1 cellular context compared by ENCODE assay signal in the genomic region with DNA sequence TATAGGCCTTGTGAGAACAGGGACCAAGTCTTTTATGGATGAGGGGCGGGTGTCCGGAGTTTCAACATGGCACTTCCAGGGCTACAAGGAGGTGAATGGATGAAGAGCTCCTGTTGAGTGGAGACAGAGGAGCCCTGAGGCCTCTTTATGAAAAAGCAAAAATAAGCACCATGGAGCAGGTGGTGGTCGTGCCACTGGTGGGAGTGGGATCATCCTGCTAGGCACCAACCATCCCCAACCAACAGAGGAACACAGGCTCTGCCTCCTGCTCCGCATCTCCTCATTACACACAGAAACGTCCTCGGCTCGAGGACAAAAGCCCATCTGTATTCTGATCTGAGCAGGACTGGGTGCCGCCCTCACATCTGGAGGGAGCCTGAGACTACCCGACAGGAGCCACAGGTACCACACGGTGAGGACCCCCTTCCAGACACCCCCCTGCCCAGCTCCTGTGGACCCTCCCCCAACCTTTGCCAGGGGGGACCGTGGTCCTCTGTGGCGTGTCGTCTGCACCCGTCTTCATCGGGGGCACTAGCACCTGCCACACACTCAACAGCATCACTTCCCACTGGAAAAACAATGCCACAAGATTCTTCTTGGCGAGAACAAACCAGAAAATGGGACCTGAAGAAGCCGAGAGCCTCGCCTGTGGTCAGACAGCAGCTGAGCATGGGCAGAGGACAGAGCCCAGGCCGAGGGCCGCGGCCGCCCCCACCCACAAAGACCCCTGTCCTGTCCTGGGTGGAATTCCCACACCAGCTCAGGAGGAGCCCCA.
TF ChIP-seq lines count a peak whose summit lies in the region.

No MANE protein-coding gene starts in this region.

TF ChIP-seq in H1, 55 proteins besides CTCF, POLR2A, EP300 and RAD21:
- TF ChIP-seq CHD1 (IDR thresholded peaks at IDR 0.05; ENCODE audit: low read depth, low read length) (no peak), SIN3A (conservative IDR thresholded peaks at IDR 0.05 in 1 of 2, IDR thresholded peaks at IDR 0.05 in 1 of 2; ENCODE audit: low read depth in 1 of 2, low read length in 2 of 2) (no peak), MAFK (IDR thresholded peaks at IDR 0.05; ENCODE audit: low read depth, low read length) (no peak), EZH2 (IDR thresholded peaks at IDR 0.05; ENCODE audit: low read depth, low read length, severe bottlenecking) (no peak), TAF7 (optimal IDR thresholded peaks at IDR 0.05; ENCODE audit: borderline replicate concordance, low read depth, low read length) (no peak), SP2 (IDR thresholded peaks at IDR 0.05; ENCODE audit: low read length) (no peak), POU5F1 (IDR thresholded peaks at IDR 0.05; ENCODE audit: low read depth, low read length) (no peak), CTBP2 (IDR thresholded peaks at IDR 0.05; ENCODE audit: borderline replicate concordance, insufficient read depth, insufficient read length, low read length) (no peak)
- TF ChIP-seq, protein P1, sequence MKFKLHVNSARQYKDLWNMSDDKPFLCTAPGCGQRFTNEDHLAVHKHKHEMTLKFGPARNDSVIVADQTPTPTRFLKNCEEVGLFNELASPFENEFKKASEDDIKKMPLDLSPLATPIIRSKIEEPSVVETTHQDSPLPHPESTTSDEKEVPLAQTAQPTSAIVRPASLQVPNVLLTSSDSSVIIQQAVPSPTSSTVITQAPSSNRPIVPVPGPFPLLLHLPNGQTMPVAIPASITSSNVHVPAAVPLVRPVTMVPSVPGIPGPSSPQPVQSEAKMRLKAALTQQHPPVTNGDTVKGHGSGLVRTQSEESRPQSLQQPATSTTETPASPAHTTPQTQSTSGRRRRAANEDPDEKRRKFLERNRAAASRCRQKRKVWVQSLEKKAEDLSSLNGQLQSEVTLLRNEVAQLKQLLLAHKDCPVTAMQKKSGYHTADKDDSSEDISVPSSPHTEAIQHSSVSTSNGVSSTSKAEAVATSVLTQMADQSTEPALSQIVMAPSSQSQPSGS (IDR thresholded peaks at IDR 0.05; ENCODE audit: low read length), result no peak
- TF ChIP-seq, protein P2, sequence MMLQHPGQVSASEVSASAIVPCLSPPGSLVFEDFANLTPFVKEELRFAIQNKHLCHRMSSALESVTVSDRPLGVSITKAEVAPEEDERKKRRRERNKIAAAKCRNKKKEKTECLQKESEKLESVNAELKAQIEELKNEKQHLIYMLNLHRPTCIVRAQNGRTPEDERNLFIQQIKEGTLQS (IDR thresholded peaks at IDR 0.05; ENCODE audit: insufficient read depth, low read depth, low read length), result no peak
TF ChIP-seq in H1: peak in this region for 0.
